In genomic region chr3:196323016-196323415, GRCh38 we compare ENCODE assay signal across 9 cellular contexts. TPM values are rescaled to one million over a fixed set of nuclear protein-coding genes. Genes with fewer than 3 reads are reported as not detected.
"Had no signal": no experiment of that assay in that cellular context is flagged by ENCODE, and none has a peak within 500 bp of the region (broad histone marks: within the 10 kb centered on the region; RNA-seq: fewer than 3 reads in every experiment).

No MANE protein-coding gene starts in this region.

- DNase-seq: HCEC 1CT, KBM-7 had no signal

- H2AFZ ChIP-seq: GM23338 had no signal

- FAIRE-seq: H1, H54, HTR-8/SVneo had no signal

- H3K4me3 ChIP-seq: GM23338 had no signal

- H3K4me2 ChIP-seq: GM23338 had no signal

RNA-seq across cellular contexts. Expression of gene TM4SF19, which starts 15.2 kb away (rescaled TPM):
- total RNA-seq: GM23338, H1, H9, HT-29, IMR-90 had no signal
- polyA plus RNA-seq: H1, IMR-90 had no signal
